35 cellular contexts compared by ENCODE assay signal in genomic region chr13:21684576-21684975, GRCh38. TPM values are rescaled to one million over a fixed set of nuclear protein-coding genes. Genes with fewer than 3 reads are reported as not detected.
"Had no signal": no experiment of that assay in that cellular context is flagged by ENCODE, and none has a peak within 500 bp of the region (broad histone marks: within the 10 kb centered on the region; RNA-seq: fewer than 3 reads in every experiment).

No MANE protein-coding gene starts in this region.

- DNase-seq: activated CD4-positive, alpha-beta T cell treated with anti-CD3 and anti-CD28 coated beads for 4 hours; activated CD4-positive, alpha-beta T cell treated with anti-CD3 and anti-CD28 coated beads, Interleukin-2, amount 50 U/mL, for 4 hours; activated effector memory CD4-positive, alpha-beta T cell treated with Interleukin-2 at 50 U/mL for 16 hours; activated naive CD4-positive, alpha-beta T cell treated with Interleukin-2 at 50 U/mL for 16 hours; activated naive CD8-positive, alpha-beta T cell treated with anti-CD3 and anti-CD28 coated beads for 36 hours; activated T-cell treated with anti-CD3 and anti-CD28 coated beads for 4 hours; activated T-cell treated with anti-CD3 and anti-CD28 coated beads, Interleukin-2, amount 50 U/mL, for 72 hours; amniotic stem cell; dermis blood vessel endothelial cell; effector CD4-positive, alpha-beta T cell; left colon; naive thymus-derived CD8-positive, alpha-beta T cell; occipital lobe; psoas muscle; stimulated activated CD4-positive, alpha-beta T cell treated with anti-CD3 and anti-CD28 coated beads, Interleukin-1b, Interleukin-23, amount 100 ng/mL, for 48 hours; stimulated activated CD4-positive, alpha-beta T cell treated with anti-CD3 and anti-CD28 coated beads, Interleukin-4, amount 100 ng/mL, for 4 hours; stimulated activated CD8-positive, alpha-beta memory T cell treated with anti-CD3 and anti-CD28 coated beads, Interleukin-4, amount 100 ng/mL, for 48 hours; stimulated activated naive CD8-positive, alpha-beta T cell treated with anti-CD3 and anti-CD28 coated beads, Interleukin-15, amount 100 ng/mL, for 72 hours; substantia nigra; T-helper 9 cell; uterus had no signal

- H3K27ac ChIP-seq: esophagus muscularis mucosa, neural progenitor cell, parathyroid adenoma, uterus, VCaP had no signal

- H3K4me1 ChIP-seq: neural progenitor cell, parathyroid adenoma, psoas muscle, uterus had no signal

- FAIRE-seq: astrocyte, frontal cortex, islet of Langerhans, TTC549 had no signal

- H3K36me3 Mint-ChIP-seq: activated naive CD8-positive, alpha-beta T cell treated with anti-CD3 and anti-CD28 coated beads for 36 hours; naive thymus-derived CD8-positive, alpha-beta T cell; stimulated activated memory B cell treated with anti-CD40 and anti-IgM and Interleukin-4, amounts not matched to agents 10 μg/mL and 1 μg/mL and 100 μg/mL, for 72 hours had no signal

- H3K9me3 Mint-ChIP-seq: activated naive CD8-positive, alpha-beta T cell treated with anti-CD3 and anti-CD28 coated beads for 36 hours; activated T-cell treated with anti-CD3 and anti-CD28 coated beads, Interleukin-2, amount 50 U/mL, for 72 hours; central memory CD8-positive, alpha-beta T cell; naive thymus-derived CD8-positive, alpha-beta T cell; neural progenitor cell; stimulated activated memory B cell treated with anti-CD40 and anti-IgM and Interleukin-4, amounts not matched to agents 10 μg/mL and 1 μg/mL and 100 μg/mL, for 72 hours; stimulated activated naive CD8-positive, alpha-beta T cell treated with anti-CD3 and anti-CD28 coated beads, Interleukin-15, amount 100 ng/mL, for 72 hours; T-helper 1 cell treated with Interleukin-12 subunit alpha and Interleukin-12 subunit beta and Interleukin-4 antibody, amounts not matched to agents 30 μg/mL and 1 μg/mL, for 36 hours; type B pancreatic cell had no signal

- H3K27ac Mint-ChIP-seq: activated naive CD8-positive, alpha-beta T cell treated with anti-CD3 and anti-CD28 coated beads for 36 hours; activated T-cell treated with anti-CD3 and anti-CD28 coated beads, Interleukin-2, amount 50 U/mL, for 72 hours; naive thymus-derived CD8-positive, alpha-beta T cell; neural progenitor cell; stimulated activated memory B cell treated with anti-CD40 and anti-IgM and Interleukin-4, amounts not matched to agents 10 μg/mL and 1 μg/mL and 100 μg/mL, for 72 hours; stimulated activated naive CD8-positive, alpha-beta T cell treated with anti-CD3 and anti-CD28 coated beads, Interleukin-15, amount 100 ng/mL, for 72 hours; T-helper 1 cell treated with Interleukin-12 subunit alpha and Interleukin-12 subunit beta and Interleukin-4 antibody, amounts not matched to agents 30 μg/mL and 1 μg/mL, for 36 hours; type B pancreatic cell had no signal

- H3K36me3 ChIP-seq: esophagus muscularis mucosa, neural progenitor cell, uterus had no signal

- H3K9me3 ChIP-seq: esophagus muscularis mucosa, psoas muscle, uterus had no signal

- H3K4me3 Mint-ChIP-seq: activated naive CD8-positive, alpha-beta T cell treated with anti-CD3 and anti-CD28 coated beads for 36 hours; activated T-cell treated with anti-CD3 and anti-CD28 coated beads, Interleukin-2, amount 50 U/mL, for 72 hours; central memory CD8-positive, alpha-beta T cell; naive thymus-derived CD8-positive, alpha-beta T cell; neural progenitor cell; stimulated activated memory B cell treated with anti-CD40 and anti-IgM and Interleukin-4, amounts not matched to agents 10 μg/mL and 1 μg/mL and 100 μg/mL, for 72 hours; stimulated activated naive CD8-positive, alpha-beta T cell treated with anti-CD3 and anti-CD28 coated beads, Interleukin-15, amount 100 ng/mL, for 72 hours; T-helper 1 cell treated with Interleukin-12 subunit alpha and Interleukin-12 subunit beta and Interleukin-4 antibody, amounts not matched to agents 30 μg/mL and 1 μg/mL, for 36 hours; type B pancreatic cell had no signal

- H3K9ac ChIP-seq: neural progenitor cell, parathyroid adenoma had no signal

- H3K27me3 Mint-ChIP-seq: activated naive CD8-positive, alpha-beta T cell treated with anti-CD3 and anti-CD28 coated beads for 36 hours; stimulated activated naive CD8-positive, alpha-beta T cell treated with anti-CD3 and anti-CD28 coated beads, Interleukin-15, amount 100 ng/mL, for 72 hours; type B pancreatic cell had no signal

- H3K4me1 Mint-ChIP-seq: central memory CD8-positive, alpha-beta T cell; naive thymus-derived CD8-positive, alpha-beta T cell; stimulated activated memory B cell treated with anti-CD40 and anti-IgM and Interleukin-4, amounts not matched to agents 10 μg/mL and 1 μg/mL and 100 μg/mL, for 72 hours had no signal

- H3K4me3 ChIP-seq: esophagus muscularis mucosa, neural progenitor cell, psoas muscle, smooth muscle cell, uterus had no signal

RNA-seq across cellular contexts. Expression of gene FGF9, which starts 13.7 kb away (rescaled TPM):
- total RNA-seq: smooth muscle cell had no signal
- polyA plus RNA-seq: liver had no signal
